Comparison of ENCODE assay signal across 1 cellular context in genomic region chr5:21862986-21863385, GRCh38.
TF ChIP-seq lines count a peak whose summit lies in the region.

No MANE protein-coding gene starts in this region.

TF ChIP-seq in HepG2, 621 proteins besides CTCF, POLR2A, EP300 and RAD21 (continued from another document):
- TF ChIP-seq PITX1 (CRISPR knock-in tag; IDR thresholded peaks at IDR 0.05) (no peak), KLF9 (CRISPR knock-in tag; IDR thresholded peaks at IDR 0.05; ENCODE audit: low read depth) (no peak), ZSCAN29 (CRISPR knock-in tag; conservative IDR thresholded peaks at IDR 0.05) (no peak), ZNF180 (CRISPR knock-in tag; IDR thresholded peaks at IDR 0.05; ENCODE audit: borderline replicate concordance, low read depth) (no peak), TRAFD1 (CRISPR knock-in tag; IDR thresholded peaks at IDR 0.05; ENCODE audit: borderline replicate concordance) (no peak)
TF ChIP-seq in HepG2: peak in this region for 0.
